In genomic region chr3:128374746-128375445, GRCh38 we compare ENCODE assay signal across 19 cellular contexts.
"Had no signal": no experiment of that assay in that cellular context is flagged by ENCODE, and none has a peak within 500 bp of the region (broad histone marks: within the 10 kb centered on the region; RNA-seq: fewer than 3 reads in every experiment).

No MANE protein-coding gene starts in this region.

- H3K4me3 Mint-ChIP-seq: activated CD8-positive, alpha-beta memory T cell treated with anti-CD3 and anti-CD28 coated beads, Interleukin-2, amount 10 ng/mL, durations not matched to agents 7 days and 5 days; activated naive CD8-positive, alpha-beta T cell treated with anti-CD3 and anti-CD28 coated beads for 36 hours; activated T-cell treated with anti-CD3 and anti-CD28 coated beads, Interleukin-2, amount 50 U/mL, for 24 hours; natural killer cell treated with Interleukin-12 subunit alpha and Interleukin-12 subunit beta and Interleukin-15 and Interleukin-18, amount 100 ng/mL, for 72 hours had no signal

- H3K27ac Mint-ChIP-seq: activated CD8-positive, alpha-beta memory T cell treated with anti-CD3 and anti-CD28 coated beads, Interleukin-2, amount 10 ng/mL, durations not matched to agents 7 days and 5 days; activated naive CD8-positive, alpha-beta T cell treated with anti-CD3 and anti-CD28 coated beads for 36 hours; activated T-cell treated with anti-CD3 and anti-CD28 coated beads, Interleukin-2, amount 50 U/mL, for 24 hours had no signal

- H3K9me3 ChIP-seq: ascending aorta, colonic mucosa, esophagus squamous epithelium, mucosa of descending colon, prostate gland, upper lobe of left lung had no signal

- H3K9me3 Mint-ChIP-seq: activated naive CD8-positive, alpha-beta T cell treated with anti-CD3 and anti-CD28 coated beads for 36 hours; activated T-cell treated with anti-CD3 and anti-CD28 coated beads, Interleukin-2, amount 50 U/mL, for 24 hours; natural killer cell treated with Interleukin-12 subunit alpha and Interleukin-12 subunit beta and Interleukin-15 and Interleukin-18, amount 100 ng/mL, for 72 hours had no signal

- H3K4me3 ChIP-seq: ascending aorta, colonic mucosa, esophagus squamous epithelium, mucosa of descending colon, prostate gland, upper lobe of left lung had no signal

- DNase-seq: activated CD4-positive, alpha-beta T cell treated with anti-CD3 and anti-CD28 coated beads, Interleukin-2, amount 50 U/mL, for 4 hours; activated CD4-positive, CD25-positive, alpha-beta regulatory T cell treated with anti-CD3 and anti-CD28 coated beads, Interleukin-2, amount 50 U/mL, for 72 hours; activated CD8-positive, alpha-beta memory T cell treated with anti-CD3 and anti-CD28 coated beads, Interleukin-2, amount 10 ng/mL, durations not matched to agents 7 days and 5 days; activated gamma-delta T cell; activated naive CD8-positive, alpha-beta T cell treated with anti-CD3 and anti-CD28 coated beads for 36 hours; activated T-cell treated with anti-CD3 and anti-CD28 coated beads, Interleukin-2, amount 50 U/mL, for 24 hours; colonic mucosa; esophagus squamous epithelium; foreskin fibroblast; head of caudate nucleus; mammary epithelial cell; mucosa of descending colon; stimulated activated CD4-positive, alpha-beta T cell treated with anti-CD3 and anti-CD28 coated beads, Interleukin-2, amount 100 ng/mL, for 24 hours; stimulated activated naive CD8-positive, alpha-beta T cell treated with anti-CD3 and anti-CD28 coated beads, Interleukin-15, Interleukin-2, amounts not matched to agents 100 U/mL and 50 U/mL, for 24 hours; upper lobe of left lung had no signal

- H3K27me3 Mint-ChIP-seq: activated CD8-positive, alpha-beta memory T cell treated with anti-CD3 and anti-CD28 coated beads, Interleukin-2, amount 10 ng/mL, durations not matched to agents 7 days and 5 days; activated naive CD8-positive, alpha-beta T cell treated with anti-CD3 and anti-CD28 coated beads for 36 hours; activated T-cell treated with anti-CD3 and anti-CD28 coated beads, Interleukin-2, amount 50 U/mL, for 24 hours; natural killer cell treated with Interleukin-12 subunit alpha and Interleukin-12 subunit beta and Interleukin-15 and Interleukin-18, amount 100 ng/mL, for 72 hours had no signal

- H3K27me3 ChIP-seq: ascending aorta, colonic mucosa, esophagus squamous epithelium, upper lobe of left lung had no signal

- H3K27ac ChIP-seq: ascending aorta, colonic mucosa, esophagus squamous epithelium, prostate gland, upper lobe of left lung had no signal

- H3K4me1 ChIP-seq: colonic mucosa had no signal

- ATAC-seq: activated CD8-positive, alpha-beta memory T cell treated with anti-CD3 and anti-CD28 coated beads, Interleukin-2, amount 10 ng/mL, durations not matched to agents 7 days and 5 days; mucosa of descending colon; natural killer cell treated with Interleukin-12 subunit alpha and Interleukin-12 subunit beta and Interleukin-15 and Interleukin-18, amount 100 ng/mL, for 72 hours; sciatic nerve; stimulated activated naive CD8-positive, alpha-beta T cell treated with anti-CD3 and anti-CD28 coated beads, Interleukin-15, Interleukin-2, amounts not matched to agents 100 U/mL and 50 U/mL, for 24 hours had no signal

- H3K36me3 Mint-ChIP-seq: activated CD8-positive, alpha-beta memory T cell treated with anti-CD3 and anti-CD28 coated beads, Interleukin-2, amount 10 ng/mL, durations not matched to agents 7 days and 5 days; activated naive CD8-positive, alpha-beta T cell treated with anti-CD3 and anti-CD28 coated beads for 36 hours; natural killer cell treated with Interleukin-12 subunit alpha and Interleukin-12 subunit beta and Interleukin-15 and Interleukin-18, amount 100 ng/mL, for 72 hours had no signal

- H3K36me3 ChIP-seq: ascending aorta, colonic mucosa, prostate gland, upper lobe of left lung had no signal
